Comparison of ENCODE assay signal across 16 cellular contexts in the genomic region with DNA sequence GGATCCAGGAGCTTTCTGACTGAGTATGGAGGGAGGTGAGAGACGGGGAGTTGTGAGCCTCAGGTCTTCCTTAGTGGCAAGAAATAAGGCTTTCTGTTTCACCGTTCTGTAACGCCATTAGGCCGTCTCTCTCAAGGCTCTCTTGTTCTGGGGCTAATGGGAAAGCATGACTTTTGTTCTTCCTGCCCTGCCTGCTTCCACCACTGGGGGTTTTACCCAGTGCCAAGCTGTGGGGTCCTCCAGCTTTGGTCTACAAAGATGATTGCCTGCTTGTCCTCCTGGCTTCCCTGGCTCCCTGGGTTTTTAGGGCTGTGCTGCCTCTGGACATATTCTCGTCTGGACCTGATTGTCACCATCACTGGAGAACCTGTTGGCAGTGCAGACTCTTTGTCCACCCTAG.
DNase-seq lines count a peak whose midpoint lies in the region; ATAC-seq and TF ChIP-seq lines count a peak whose summit lies in the region.
"Had no signal": no experiment of that assay in that cellular context is flagged by ENCODE, and none has a peak within 500 bp of the region (broad histone marks: within the 10 kb centered on the region; RNA-seq: fewer than 3 reads in every experiment).

No MANE protein-coding gene starts in this region.

- CTCF ChIA-PET in A673 (lab: Charles Lee), result no interaction called here

- no peak for ATAC-seq in HG02970 (IDR thresholded peaks at IDR 0.05; ENCODE audit: low FRiP score, unreplicated experiment)
- ATAC-seq: gastrocnemius medialis had no signal

- H3K4me1 ChIP-seq in A673 (ENCODE audit: insufficient read depth, low read length, poor library complexity, severe bottlenecking), result no peaks in the 10 kb centered on the region
- H3K4me1 ChIP-seq: gastrocnemius medialis had no signal

- H3K4me3 ChIP-seq in A673 (ENCODE audit: low read depth, low read length, poor library complexity, severe bottlenecking) (no peak overlapping the region), fibroblast of villous mesenchyme (ENCODE audit: low read depth, low read length) (no peak overlapping the region)
- H3K4me3 ChIP-seq: gastrocnemius medialis, GM23248 had no signal

- POLR2A ChIA-PET in A673 (lab: Charles Lee; ENCODE audit: low non-redundant PET), result no interaction called here

- no peak for DNase-seq in A673 (ENCODE audit: low spot score)
- DNase-seq in SK-MEL-5 (ENCODE audit: low read depth, low spot score), result peak; percentile 21
- no peak for DNase-seq in fibroblast of villous mesenchyme (ENCODE audit: low read depth)
- no peak for DNase-seq in NCI-H1105 (lab: John Stamatoyannopoulos, UW)
- no peak for DNase-seq in HuH-7.5 (ENCODE audit: low spot score)
- no peak for DNase-seq in NCI-H2081 (lab: John Stamatoyannopoulos, UW)
- DNase-seq: activated T-cell treated with anti-CD3 and anti-CD28 coated beads, Interleukin-2, amount 50 U/mL, for 48 hours; central memory CD4-positive, alpha-beta T cell; gastrocnemius medialis; GM23248; mammary epithelial cell; MV-4-11; NCI-H2171 treated with DMSO at 0.1 percent for 48 hours; SHP77 had no signal

- in situ Hi-C loops in SK-MEL-5 (cut with HindIII; ENCODE audit: low pct_unique_long_range_greater_than_20kb, low sequenced_read_pairs), result no loop called here

- intact Hi-C loops in A673 (cut with micrococcal nuclease; ENCODE audit: unreplicated experiment), result no loop called here

- H3K27me3 ChIP-seq in A673 (replicated peaks; ENCODE audit: insufficient read depth, low read depth, low read length, poor library complexity), result no peaks in the 10 kb centered on the region
- H3K27me3 ChIP-seq: gastrocnemius medialis had no signal

- TF ChIP-seq CTCF in A673 (conservative IDR thresholded peaks at IDR 0.05; ENCODE audit: low read depth, low read length), result 0 out of 2 replicates have a peak, but pooled peaks have one; percentile 16
- TF ChIP-seq CTCF in GM12872 (IDR thresholded peaks at IDR 0.05; ENCODE audit: insufficient read depth, low read depth, low read length), result peak; percentile 58; the same call in 2 of the 3 replicates
- peak; percentile 27 for TF ChIP-seq CTCF in fibroblast of villous mesenchyme (IDR thresholded peaks at IDR 0.05; ENCODE audit: insufficient read depth, low read depth, low read length)

- no peak overlapping the region for H3K27ac ChIP-seq in A673 (ENCODE audit: low read depth, low read length, poor library complexity, severe bottlenecking)
- H3K27ac ChIP-seq: gastrocnemius medialis, GM23248 had no signal

- BruUV-seq in A673 (replicated peaks; lab: Mats Ljungman, UMichigan), result no TSS peak

- H3K36me3 ChIP-seq in A673 (ENCODE audit: insufficient read depth, low read length, poor library complexity, severe bottlenecking), result no peaks in the 10 kb centered on the region
- H3K36me3 ChIP-seq: gastrocnemius medialis had no signal

- H3K9me3 ChIP-seq in A673 (ENCODE audit: low read depth, low read length, poor library complexity, severe bottlenecking), result no peaks in the 10 kb centered on the region
- H3K9me3 ChIP-seq: gastrocnemius medialis had no signal
